In genomic region chr2:196068271-196069209, GRCh38 we compare ENCODE assay signal across 8 cellular contexts. TPM values are rescaled to one million over a fixed set of nuclear protein-coding genes. Genes with fewer than 3 reads are reported as not detected.
DNase-seq lines count a peak whose midpoint lies in the region; ATAC-seq and TF ChIP-seq lines count a peak whose summit lies in the region.

Gene DNAH7 (minus strand): TSS chr2:196068837. CDS start chr2:196068711, 126 bp downstream.

- peak within 1 kb of the TSS in 1 of 2 donors; percentile 22 for H3K9ac ChIP-seq in liver (ENCODE audit: low read depth in 1 of 2, low read length in 2 of 2)

- peak in 45 of 56 donors; percentile 6 to 93 (median 68) for TF ChIP-seq CTCF in dorsolateral prefrontal cortex (IDR thresholded peaks at IDR 0.05 in 54 of 56, conservative IDR thresholded peaks at IDR 0.05 in 2 of 56; ENCODE audit: low read depth in 1 of 56, partially characterized antibody in 56 of 56)
- peak; percentile 68 for TF ChIP-seq CTCF in liver (IDR thresholded peaks at IDR 0.05; ENCODE audit: low read depth, low read length, missing input control)

- H3K27ac ChIP-seq in dorsolateral prefrontal cortex (peak within 1 kb of the TSS in 48 of 59 donors; percentile 2 to 86 (median 60)), liver (ENCODE audit: low read depth in 1 of 2, low read length in 2 of 2) (no peak within 1 kb of the TSS)

- peak; percentile 57 to 77 for TF ChIP-seq RAD21 in liver (IDR thresholded peaks at IDR 0.05)

- ATAC-seq in GM19395 (IDR thresholded peaks at IDR 0.05; ENCODE audit: unreplicated experiment) (peak; percentile 99), HG03521 (IDR thresholded peaks at IDR 0.05; ENCODE audit: unreplicated experiment) (peak; percentile 94)

- DNase-seq in CD1c-positive myeloid dendritic cell (ENCODE audit: extremely low spot score) = peak; percentile 96
- DNase-seq in NCI-H748 (lab: John Stamatoyannopoulos, UW; ENCODE audit: unreplicated experiment) = peak; percentile 95
- DNase-seq in activated CD4-positive, alpha-beta T cell treated with anti-CD3 and anti-CD28 coated beads, Interleukin-2, amount 50 U/mL, for 4 hours = peak; percentile 86 to 87
- DNase-seq in dorsolateral prefrontal cortex = peak; percentile 76 to 93 (median 88)
- DNase-seq in stimulated activated CD4-positive, alpha-beta T cell treated with anti-CD3 and anti-CD28 coated beads, Interleukin-4, amount 100 ng/mL, for 1 hour = peak; percentile 90

- peak within 1 kb of the TSS; percentile 59 to 96 (median 86) for H3K4me3 ChIP-seq in dorsolateral prefrontal cortex
- H3K4me3 ChIP-seq in liver (ENCODE audit: low read depth in 1 of 3, low read length in 3 of 3) = peak within 1 kb of the TSS; percentile 64 to 84 (median 66)

- intact Hi-C loops in dorsolateral prefrontal cortex (cut with DNase I) = loop anchor here (5.0 kb wide), 2 partner anchors 406 to 411 kb away; partner anchors contain the start of gene SLC39A10 (in 1 of the 2)

- 2% methylated on average over 53 of the region's 53 CpGs for WGBS in liver

- H3K27me3 ChIP-seq in dorsolateral prefrontal cortex (no peaks in the 10 kb centered on the region), liver (ENCODE audit: control insufficient read depth in 4 of 4, insufficient read depth in 4 of 4, low read length in 3 of 4) (no peaks in the 10 kb centered on the region)

- no peaks in the 10 kb centered on the region for H3K9me3 ChIP-seq in liver (ENCODE audit: control insufficient read depth in 4 of 4, low read length in 3 of 4)

- H3K36me3 ChIP-seq in liver (ENCODE audit: control insufficient read depth in 4 of 4, insufficient read depth in 3 of 4, low read depth in 1 of 4, low read length in 3 of 4) = no peaks in the 10 kb centered on the region

- peaks cover 2 to 13% (median 5%) of the 10 kb centered on the region in 4 donors for H3K4me1 ChIP-seq in liver (ENCODE audit: control insufficient read depth in 4 of 4, insufficient read depth in 4 of 4, low read length in 3 of 4)

TF ChIP-seq in liver, 16 proteins besides CTCF, POLR2A, EP300 and RAD21:
- TF ChIP-seq SP1 (IDR thresholded peaks at IDR 0.05) (no peak), MAX (IDR thresholded peaks at IDR 0.05) (no peak), ZBTB33 (IDR thresholded peaks at IDR 0.05) (no peak), FOXA1 (IDR thresholded peaks at IDR 0.05) (no peak), GABPA (IDR thresholded peaks at IDR 0.05 in 1 of 2, conservative IDR thresholded peaks at IDR 0.05 in 1 of 2) (peak; percentile 81 to 94), YY1 (IDR thresholded peaks at IDR 0.05) (peak; percentile 84)

RNA-seq across cellular contexts. Expression of gene DNAH7, which starts in this region (rescaled TPM):
- 10 to 100 TPM in 115 of 120 experiments, 1 to 10 TPM in 5; 4.6 to 43.3 (median 15.6) TPM for total RNA-seq in dorsolateral prefrontal cortex
- under 1 TPM; under 0.01 to 0.50 TPM for total RNA-seq in liver
- under 1 TPM; 0.02 to 0.11 TPM for polyA plus RNA-seq in liver

Comparison
In these comparisons a context has a peak if more than half of its experiments do, and no peak if none do; other contexts are left out.
1. H3K27ac ChIP-seq: peak in dorsolateral prefrontal cortex (48 of 59); none in liver (0 of 2).
2. Peak in every context shown above with its lines, with median percentiles within 50 percentile points of each other: DNase-seq.